1 cellular context compared by ENCODE assay signal in the genomic region with DNA sequence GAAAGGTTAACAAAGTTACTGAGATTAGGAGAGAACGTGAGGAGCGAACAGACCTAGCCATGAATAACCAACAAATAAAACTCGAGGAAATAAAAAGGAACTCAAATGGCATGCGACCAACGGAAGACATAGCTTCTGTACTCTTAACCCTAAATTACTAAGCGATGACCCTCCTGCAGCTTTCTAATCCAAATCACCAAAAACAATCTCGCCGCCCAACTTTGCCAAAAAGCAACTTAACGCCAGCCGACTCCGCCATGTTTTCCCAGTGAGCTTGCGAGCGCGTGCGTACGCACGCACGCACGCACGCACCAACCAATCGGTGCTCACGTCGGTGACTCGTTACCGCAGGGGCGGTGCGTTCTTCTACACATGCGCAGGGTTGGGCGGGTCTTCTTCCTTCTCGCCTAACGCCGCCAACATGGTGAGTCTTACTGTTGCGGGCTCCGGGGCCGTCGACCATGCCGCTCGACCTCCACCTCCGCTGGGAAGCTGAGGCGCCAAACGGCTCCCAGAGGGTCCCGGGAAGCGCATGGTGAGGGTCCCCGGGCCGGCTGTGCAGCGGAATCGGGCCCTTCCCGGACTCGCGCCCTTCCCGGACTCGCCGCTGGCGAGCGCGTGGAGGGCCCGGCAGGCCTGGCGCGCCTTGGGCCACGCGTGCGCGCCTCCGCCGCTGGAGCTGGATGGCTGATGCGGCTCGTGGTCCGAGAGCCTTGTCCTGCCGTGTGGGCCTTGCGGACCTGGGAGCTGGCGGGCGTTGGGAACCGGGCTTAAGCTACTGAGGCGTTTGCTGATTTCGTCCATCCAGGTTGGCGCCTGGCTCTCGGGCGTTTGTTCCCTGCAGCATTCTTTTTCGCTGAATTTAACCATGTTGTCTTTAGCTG.
TF ChIP-seq lines count a peak whose summit lies in the region.

TSS of gene RPL14 (plus strand) at position 400 of the 884 bp plus-strand sequence. CDS start at position 533, 133 bp downstream.

TF ChIP-seq in A549, 52 proteins besides CTCF, POLR2A, EP300 and RAD21 (continued from another document):
- TF ChIP-seq MAZ (IDR thresholded peaks at IDR 0.05; ENCODE audit: borderline replicate concordance, low read depth, low read length) (no peak), KDM5A (IDR thresholded peaks at IDR 0.05) (peak; percentile 76)
TF ChIP-seq in A549: peak in this region for 7.
